Comparison of ENCODE assay signal across 20 cellular contexts in genomic region chr5:173620784-173621183, GRCh38. TPM values are rescaled to one million over a fixed set of nuclear protein-coding genes. Genes with fewer than 3 reads are reported as not detected.
DNase-seq lines count a peak whose midpoint lies in the region; ATAC-seq, FAIRE-seq and TF ChIP-seq lines count a peak whose summit lies in the region.
"Had no signal": no experiment of that assay in that cellular context is flagged by ENCODE, and none has a peak within 500 bp of the region (broad histone marks: within the 10 kb centered on the region; RNA-seq: fewer than 3 reads in every experiment).

No MANE protein-coding gene starts in this region.

- no peaks in the 10 kb centered on the region for H3K9me1 ChIP-seq in K562 (ENCODE audit: control insufficient read depth, insufficient read depth, low read length)

- CTCF ChIA-PET in HepG2 (lab: Yijun Ruan, JAX; ENCODE audit: low intra/inter-chr PET ratio, low total read pairs): interaction anchor here (2.8 kb wide), 1 partner anchor 352 kb away, joined by 23 read pairs; no protein-coding TSS in a partner anchor
- CTCF ChIA-PET in K562 (lab: Yijun Ruan, JAX; ENCODE audit: low intra/inter-chr PET ratio): interaction anchor here (0.5 to 0.6 kb wide), 2 partner anchors 112 to 272 kb away, joined by 3 read pairs; no protein-coding TSS in a partner anchor

- TF ChIP-seq POLR2A in HepG2 (IDR thresholded peaks at IDR 0.05; ENCODE audit: insufficient read depth in 1 of 2, low read depth in 2 of 2, low read length in 2 of 2) (no peak), right lobe of liver (IDR thresholded peaks at IDR 0.05) (no peak), K562 (conservative IDR thresholded peaks at IDR 0.05) (no peak)

- H4K20me1 ChIP-seq in HepG2 (ENCODE audit: insufficient read depth, low read length) (0 out of 2 replicates have a peak, but pooled peaks cover under 1% of the 10 kb centered on the region), K562 (replicated peaks; ENCODE audit: control insufficient read depth, insufficient read depth, low read length) (0 out of 2 replicates have a peak, but pooled peaks cover under 1% of the 10 kb centered on the region)

- 65% methylated on average over 3 of the region's 3 CpGs for WGBS in HepG2 (ENCODE audit: low lambda C conversion rate)
- WGBS in right lobe of liver (ENCODE audit: insufficient coverage, low coverage, low lambda C conversion rate, missing lambda C conversion rate): 72% methylated on average over 3 of the region's 3 CpGs
- 35% methylated on average over 3 of the region's 3 CpGs for WGBS in K562 (ENCODE audit: insufficient coverage, low coverage, missing lambda C conversion rate)

- TF ChIP-seq EP300 in HepG2 (IDR thresholded peaks at IDR 0.05; ENCODE audit: low read depth in 2 of 2, low read length in 2 of 2): no peak
- no peak for TF ChIP-seq EP300 in HepG2 (CRISPR knock-in tag; IDR thresholded peaks at IDR 0.05; ENCODE audit: borderline replicate concordance)
- TF ChIP-seq EP300 in K562 (IDR thresholded peaks at IDR 0.05; ENCODE audit: low read length): no peak

- DNase-seq in HepG2 (ENCODE audit: low spot score) (no peak), right lobe of liver (no peak), K562 (ENCODE audit: extremely low read depth in 1 of 4, low spot score in 3 of 4) (no peak), cardiac septum (ENCODE audit: low spot score) (no peak), AG08395 (ENCODE audit: low spot score) (no peak)
- DNase-seq: ACHN; AML-193; Caco-2; Calu3; CD4-positive, alpha-beta T cell; CD8-positive, alpha-beta T cell; DMS79 treated with DMSO at 0.1 percent for 48 hours; GF-D8 had no signal

- no peak for FAIRE-seq in HepG2 (lab: Jason Lieb, UNC)
- FAIRE-seq in K562 (lab: Jason Lieb, UNC): no peak
- FAIRE-seq: D721Med, G401.6, GM12891, GM19239 had no signal

- no peak overlapping the region for H3K9ac ChIP-seq in HepG2 (ENCODE audit: insufficient read depth, low read depth, low read length)
- H3K9ac ChIP-seq in K562 (ENCODE audit: insufficient read depth in 1 of 2, low read depth in 2 of 2, low read length in 2 of 2): no peak overlapping the region
- H3K9ac ChIP-seq: BLaER1 treated with 17β-estradiol and CSF1 and Interleukin-3, amounts not matched to agents 10 nM and 100 nM had no signal

- H3K4me1 ChIP-seq in HepG2 (ENCODE audit: insufficient read depth, low read length) (peaks cover 72% of the 10 kb centered on the region), right lobe of liver (peaks cover 0 to 8% (median 3%) of the 10 kb centered on the region in 4 donors), K562 (replicated peaks in 1 of 2; ENCODE audit: control insufficient read depth in 2 of 2, insufficient read depth in 2 of 2, low read length in 2 of 2) (peaks cover 4 to 5% of the 10 kb centered on the region in 2 experiments; a peak in 4 of 5 replicates)

- no peak for TF ChIP-seq CTCF in HepG2 (CRISPR knock-in tag; IDR thresholded peaks at IDR 0.05)
- TF ChIP-seq CTCF in right lobe of liver (IDR thresholded peaks at IDR 0.05): no peak
- TF ChIP-seq CTCF in K562 (IDR thresholded peaks at IDR 0.05 in 2 of 3, conservative IDR thresholded peaks at IDR 0.05 in 1 of 3; ENCODE audit: insufficient read depth in 2 of 3, low read depth in 1 of 3, low read length in 3 of 3): no peak

- peaks cover 3% of the 10 kb centered on the region for H3K79me2 ChIP-seq in HepG2 (ENCODE audit: insufficient read depth, low read length)
- H3K79me2 ChIP-seq in K562 (ENCODE audit: control insufficient read depth, insufficient read depth, low read length): peaks cover 5% of the 10 kb centered on the region

- TF ChIP-seq RAD21 in HepG2 (CRISPR knock-in tag; IDR thresholded peaks at IDR 0.05): no peak
- no peak for TF ChIP-seq RAD21 in K562 (CRISPR knock-in tag; conservative IDR thresholded peaks at IDR 0.05 in 1 of 2, IDR thresholded peaks at IDR 0.05 in 1 of 2)

- BruUV-seq in HepG2 (replicated peaks; lab: Mats Ljungman, UMichigan): no TSS peak
- no TSS peak for BruUV-seq in K562 (replicated peaks; lab: Mats Ljungman, UMichigan)

- H3K9me3 ChIP-seq in HepG2 (ENCODE audit: low read length) (no peaks in the 10 kb centered on the region), right lobe of liver (no peaks in the 10 kb centered on the region), K562 (replicated peaks; ENCODE audit: control insufficient read depth, insufficient read depth, low read depth, low read length) (no peaks in the 10 kb centered on the region)
- H3K9me3 ChIP-seq: BLaER1 treated with 17β-estradiol and CSF1 and Interleukin-3, amounts not matched to agents 10 nM and 100 nM; Caco-2 had no signal

- H3K4me2 ChIP-seq in HepG2 (ENCODE audit: low read depth, low read length) (no peak overlapping the region), K562 (ENCODE audit: insufficient read depth, low read length) (no peak overlapping the region)
- H3K4me2 ChIP-seq: BLaER1 treated with 17β-estradiol and CSF1 and Interleukin-3, amounts not matched to agents 10 nM and 100 nM had no signal

- H3K36me3 ChIP-seq in HepG2 (replicated peaks in 1 of 2; ENCODE audit: control insufficient read depth in 1 of 2, insufficient read depth in 2 of 2, low read length in 2 of 2) (no peaks in the 10 kb centered on the region), right lobe of liver (no peaks in the 10 kb centered on the region), K562 (ENCODE audit: control insufficient read depth, insufficient read depth, low read length) (no peaks in the 10 kb centered on the region)
- H3K36me3 ChIP-seq: BLaER1 treated with 17β-estradiol and CSF1 and Interleukin-3, amounts not matched to agents 10 nM and 100 nM had no signal

- H3K27ac ChIP-seq in HepG2 (ENCODE audit: extremely low read length, insufficient read depth, low read length) (no peak overlapping the region), right lobe of liver (no peak overlapping the region), K562 (ENCODE audit: extremely low read depth, low read depth, low read length) (no peak overlapping the region)
- H3K27ac ChIP-seq: 22Rv1; BLaER1 treated with 17β-estradiol and CSF1 and Interleukin-3, amounts not matched to agents 10 nM and 100 nM; C4-2B had no signal

- in situ Hi-C loops in HepG2 (cut with HindIII; ENCODE audit: extremely low pct_ligation_motif_present, low pct_unique_long_range_greater_than_20kb): no loop called here
- in situ Hi-C loops in K562 (cut with MboI): no loop called here

- intact Hi-C loops in HepG2 (cut with micrococcal nuclease; ENCODE audit: unreplicated experiment) (loop anchor here (5.0 kb wide), 1 partner anchor 52 kb away; no protein-coding TSS in a partner anchor), right lobe of liver (cut with DNase I) (loop anchor here (5.0 to 10.0 kb wide), 2 partner anchors 204 to 352 kb away; no protein-coding TSS in a partner anchor), K562 (cut with micrococcal nuclease) (loop anchor here (10.0 kb wide), 1 partner anchor 144 kb away; no protein-coding TSS in a partner anchor), cardiac septum (cut with DNase I) (no loop called here)

- H3K4me3 ChIP-seq in HepG2 (replicated peaks in 1 of 3; ENCODE audit: insufficient read depth in 1 of 3, low read depth in 2 of 3, low read length in 3 of 3) (no peak overlapping the region), right lobe of liver (no peak overlapping the region), K562 (no peak overlapping the region)
- H3K4me3 ChIP-seq: BLaER1 treated with 17β-estradiol and CSF1 and Interleukin-3, amounts not matched to agents 10 nM and 100 nM had no signal

- H3K27me3 ChIP-seq in HepG2 (ENCODE audit: control insufficient read depth in 1 of 2, insufficient read depth in 2 of 2, low read length in 2 of 2) (no peaks in the 10 kb centered on the region; a peak in 1 of 5 replicates), right lobe of liver (no peaks in the 10 kb centered on the region), K562 (ENCODE audit: control insufficient read depth in 2 of 2, insufficient read depth in 2 of 2, low read length in 2 of 2) (no peaks in the 10 kb centered on the region)
- H3K27me3 ChIP-seq: BLaER1 treated with 17β-estradiol and CSF1 and Interleukin-3, amounts not matched to agents 10 nM and 100 nM had no signal

- POLR2A ChIA-PET in HepG2 (lab: Yijun Ruan, JAX): no interaction called here
- POLR2A ChIA-PET in K562 (lab: Yijun Ruan, JAX): no interaction called here

- H2AFZ ChIP-seq in HepG2 (ENCODE audit: low read length) (no peak overlapping the region), K562 (ENCODE audit: low read depth, low read length) (no peak overlapping the region)

- no peak for ATAC-seq in HepG2
- ATAC-seq in right lobe of liver: no peak
- no peak for ATAC-seq in K562
- ATAC-seq: CD8-positive, alpha-beta T cell had no signal

RNA-seq across cellular contexts. Expression of gene BOD1, which starts 4.3 kb away (rescaled TPM):
- total RNA-seq in HepG2 (2016; rRNA removed; fragmentation: Illumina TruSeq; extraction: Trizol): 103 and 107 TPM in 2 replicates
- 294 and 338 TPM in 2 replicates for total RNA-seq in HepG2 (2016; cell fraction: cytosol; rRNA removed; fragmentation: Illumina TruSeq; extraction: Trizol; ENCODE audit: low read depth)
- 97.4 and 104 TPM in 2 replicates for total RNA-seq in HepG2 (2016; cell fraction: insoluble cytoplasmic fraction; rRNA removed; fragmentation: Illumina TruSeq; extraction: Trizol)
- 322 and 357 TPM in 2 replicates for total RNA-seq in HepG2 (2016; cell fraction: membrane; rRNA removed; fragmentation: Illumina TruSeq; extraction: Trizol)
- total RNA-seq in HepG2 (2016; cell fraction: nucleus; rRNA removed; fragmentation: Illumina TruSeq; extraction: Trizol): 52.9 and 56.3 TPM in 2 replicates
- polyA plus RNA-seq in HepG2 (2011; rRNA removed): 68.6 and 81.5 TPM in 2 replicates
- polyA plus RNA-seq in HepG2 (2011; cell fraction: cytosol; rRNA removed): 64.4 and 81.3 TPM in 2 replicates
- 46.1 and 59.4 TPM in 2 replicates for polyA plus RNA-seq in HepG2 (2011; cell fraction: nucleus; rRNA removed)
- 97.1 and 100 TPM in 2 replicates for polyA plus RNA-seq in HepG2 (2012)
- 345 and 348 TPM in 2 replicates for polyA plus RNA-seq in HepG2 (2016; cell fraction: cytosol; fragmentation: Illumina TruSeq; extraction: Trizol; ENCODE audit: low read depth)
- polyA plus RNA-seq in HepG2 (2016; cell fraction: insoluble cytoplasmic fraction; fragmentation: Illumina TruSeq; extraction: Trizol; ENCODE audit: low read depth): 95.3 and 104 TPM in 2 replicates
- polyA plus RNA-seq in HepG2 (2016; cell fraction: membrane; fragmentation: Illumina TruSeq; extraction: Trizol; ENCODE audit: low read depth): 290 and 313 TPM in 2 replicates
- polyA plus RNA-seq in HepG2 (2016; cell fraction: nucleus; fragmentation: Illumina TruSeq; extraction: Trizol; ENCODE audit: insufficient read depth, low read depth): 82.4 and 85.5 TPM in 2 replicates
- 36.5 and 45.8 TPM in 2 replicates for polyA minus RNA-seq in HepG2 (2011; rRNA and poly(A)+ RNA removed; ENCODE audit: low replicate concordance)
- polyA minus RNA-seq in HepG2 (2011; cell fraction: cytosol; rRNA and poly(A)+ RNA removed): 34.5 and 35.2 TPM in 2 replicates
- 47.1 and 52.1 TPM in 2 replicates for polyA minus RNA-seq in HepG2 (2011; cell fraction: nucleus; rRNA and poly(A)+ RNA removed)
- 10 to 100 TPM; 15.3 to 24.3 (median 19.2) TPM for total RNA-seq in right lobe of liver
- 16.7 and 29.4 TPM in 2 replicates for total RNA-seq in K562 (2011; cell fraction: chromatin; rRNA removed; ENCODE audit: low replicate concordance)
- 12.8 and 14.3 TPM in 2 replicates for total RNA-seq in K562 (2011; cell fraction: nucleolus; rRNA removed)
- total RNA-seq in K562 (2011; cell fraction: nucleoplasm; rRNA removed): 20.2 and 24.8 TPM in 2 replicates
- total RNA-seq in K562 (2014; rRNA removed): 19.3 and 20.3 TPM in 2 replicates
- 20.2 and 22.6 TPM in 2 replicates for total RNA-seq in K562 (2014; rRNA removed; fragmentation: Illumina TruSeq; extraction: Trizol)
- 31.1 and 31.5 TPM in 2 replicates for total RNA-seq in K562 (2015; rRNA removed; fragmentation: Illumina TruSeq; extraction: Trizol)
- total RNA-seq in K562 (2021): 17.9 and 22.0 TPM in 2 replicates
- 31.6 and 35.6 TPM in 2 replicates for polyA plus RNA-seq in K562 (2011; rRNA removed)
- 12.4 and 22.2 TPM in 2 replicates for polyA plus RNA-seq in K562 (2011; cell fraction: cytosol; rRNA removed)
- polyA plus RNA-seq in K562 (2011; cell fraction: nucleus; rRNA removed): 56.7 and 79.6 TPM in 2 replicates
- 18.4 and 19.0 TPM in 2 replicates for polyA plus RNA-seq in K562 (2012)
- polyA plus RNA-seq in K562 (2014; fragmentation: Illumina TruSeq; extraction: Trizol): 22.0 and 24.6 TPM in 2 replicates
- polyA plus RNA-seq in K562 (2014; fragmentation: Nextera tagmentation; extraction: Ambion mirVana): 10 to 100 TPM; 10.1 to 10.8 TPM
- polyA plus RNA-seq in K562 (2014; rRNA removed): 23.8 and 26.7 TPM in 2 replicates
- 29.3 and 39.7 TPM in 2 replicates for polyA minus RNA-seq in K562 (2011; rRNA and poly(A)+ RNA removed)
- 8.3 and 10.8 TPM in 2 replicates for polyA minus RNA-seq in K562 (2011; cell fraction: cytosol; rRNA and poly(A)+ RNA removed)
- polyA minus RNA-seq in K562 (2011; cell fraction: nucleus; rRNA and poly(A)+ RNA removed): 14.5 and 37.8 TPM in 2 replicates
- total RNA-seq in cardiac septum: 44.9 TPM

Comparison
In these comparisons a context has a peak if more than half of its experiments do, and no peak if none do; other contexts are left out.
1. Of the 241 proteins assayed by ChIP-seq in both HepG2 and K562: peak only in HepG2: none; only in K562: ADNP; in both: none; in neither: 240.